Comparison of ENCODE assay signal across 8 cellular contexts in the genomic region with DNA sequence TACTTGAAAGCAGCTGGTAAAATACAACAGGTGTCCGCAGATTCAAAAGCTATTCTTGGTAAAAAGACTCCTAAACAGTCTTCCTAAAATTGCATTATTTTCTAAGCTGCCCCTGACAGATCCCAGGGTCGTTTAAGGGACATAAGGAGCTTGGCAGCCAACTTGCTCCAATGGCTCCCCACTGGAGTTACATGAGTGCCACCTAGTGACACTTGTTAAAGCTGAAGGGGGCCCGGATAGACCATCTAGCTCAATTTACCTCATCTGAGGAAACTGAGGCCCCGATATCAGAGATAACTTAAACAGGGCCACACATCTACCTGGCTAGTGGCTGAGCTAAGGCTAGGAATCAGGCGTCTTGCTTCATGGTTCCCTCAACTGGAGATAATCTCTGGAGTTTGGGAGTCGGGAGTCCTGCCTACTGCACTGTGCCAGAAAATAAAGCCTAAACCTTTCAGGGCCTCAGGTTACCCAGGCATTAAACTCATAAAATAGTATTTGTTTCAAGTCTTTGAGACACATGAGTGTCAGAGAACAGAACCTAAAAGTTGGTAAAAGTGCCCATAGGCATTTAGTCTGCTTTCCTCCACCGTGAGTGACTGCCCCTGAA. TPM values are rescaled to one million over a fixed set of nuclear protein-coding genes. Genes with fewer than 3 reads are reported as not detected.
A peak's percentile ranks its signal among the peaks of the same experiment; 100 is the strongest.
DNase-seq lines count a peak whose midpoint lies in the region; ATAC-seq and TF ChIP-seq lines count a peak whose summit lies in the region.

No MANE protein-coding gene starts in this region.

- intact Hi-C loops in Right ventricle myocardium inferior (cut with DNase I): loop anchor here (1.0 kb wide), 2 partner anchors 186 to 411 kb away; no protein-coding TSS in a partner anchor
- intact Hi-C loops in cardiac septum (cut with DNase I): loop anchor here (1.0 to 5.0 kb wide), 3 partner anchors 92 to 412 kb away; no protein-coding TSS in a partner anchor

- H3K36me3 Mint-ChIP-seq in nephron progenitor cell (ENCODE audit: low read depth): no peaks in the 10 kb centered on the region

- H3K27ac Mint-ChIP-seq in nephron progenitor cell: no peak overlapping the region

- H3K4me3 Mint-ChIP-seq in nephron progenitor cell: no peak overlapping the region

- DNase-seq in Right ventricle myocardium inferior (ENCODE audit: missing footprints) (peak; percentile 72), cardiac septum (ENCODE audit: low spot score) (no peak), NCI-H2171 treated with DMSO at 0.1 percent for 48 hours (lab: John Stamatoyannopoulos, UW) (peak; percentile 51), fibroblast of the conjunctiva (ENCODE audit: low read depth) (peak; percentile 72), nephron progenitor cell (peak; percentile 47)
- peak; percentile 28 to 42 for DNase-seq in activated CD4-positive, alpha-beta T cell treated with anti-CD3 and anti-CD28 coated beads, Interleukin-2, amount 50 U/mL, for 48 hours

- H3K4me1 Mint-ChIP-seq in nephron progenitor cell: peaks cover 11% of the 10 kb centered on the region

- no peaks in the 10 kb centered on the region for H3K9me3 Mint-ChIP-seq in nephron progenitor cell

- peaks cover 3% of the 10 kb centered on the region for H3K27me3 Mint-ChIP-seq in nephron progenitor cell (ENCODE audit: low read depth, poor library complexity)

- TF ChIP-seq CTCF in nephron progenitor cell (IDR thresholded peaks at IDR 0.05): peak; percentile 66

- peak; percentile 90 for ATAC-seq in Right ventricle myocardium inferior
- peak; percentile 74 for ATAC-seq in HG02678 (IDR thresholded peaks at IDR 0.05; ENCODE audit: unreplicated experiment)
- ATAC-seq in GM18870 (IDR thresholded peaks at IDR 0.05; ENCODE audit: unreplicated experiment): no peak

RNA-seq across cellular contexts. Expression of gene TBC1D23, which starts 6.5 kb away (rescaled TPM):
- total RNA-seq in Right ventricle myocardium inferior (35.4 TPM), cardiac septum (35.1 TPM)
